ENCODE assay signal across 1 cellular context in genomic region chr21:46325073-46325912, GRCh38.
TF ChIP-seq lines count a peak whose summit lies in the region.

No MANE protein-coding gene starts in this region.

TF ChIP-seq in GM23338, 12 proteins besides CTCF, POLR2A, EP300 and RAD21 (continued from another document):
- TF ChIP-seq CREB1 (CRISPR knock-in tag; IDR thresholded peaks at IDR 0.05; ENCODE audit: low read depth) = 0 out of 2 replicates have a peak, but pooled peaks have one; percentile 26
TF ChIP-seq in GM23338: peak in this region for 1.
